In genomic region chr17:45241315-45242011, GRCh38 we compare ENCODE assay signal across 10 cellular contexts. TPM values are rescaled to one million over a fixed set of nuclear protein-coding genes. Genes with fewer than 3 reads are reported as not detected.
A peak's percentile ranks its signal among the peaks of the same experiment; 100 is the strongest.
DNase-seq lines count a peak whose midpoint lies in the region; ATAC-seq, FAIRE-seq and TF ChIP-seq lines count a peak whose summit lies in the region.
"Had no signal": no experiment of that assay in that cellular context is flagged by ENCODE, and none has a peak within 500 bp of the region (broad histone marks: within the 10 kb centered on the region; RNA-seq: fewer than 3 reads in every experiment).

No MANE protein-coding gene starts in this region.

- no peaks in the 10 kb centered on the region for H3K27me3 ChIP-seq in GM12878 (replicated peaks in 1 of 2; ENCODE audit: control insufficient read depth in 2 of 2, insufficient read depth in 2 of 2, low read length in 1 of 2)
- H3K27me3 ChIP-seq in stomach smooth muscle (ENCODE audit: control insufficient read depth in 1 of 2, insufficient read depth in 2 of 2, low read length in 2 of 2), result peaks cover 20 to 29% of the 10 kb centered on the region in 2 donors

- TF ChIP-seq RAD21 in GM12878 (IDR thresholded peaks at IDR 0.05; ENCODE audit: insufficient read depth, low read depth, low read length), result no peak

- TF ChIP-seq POLR2A in GM12878 (IDR thresholded peaks at IDR 0.05; ENCODE audit: low read depth, low read length), result peak; percentile 53

- peak; percentile 40 for DNase-seq in DMS 273 (lab: John Stamatoyannopoulos, UW; ENCODE audit: unreplicated experiment)
- no peak for DNase-seq in DMS 273 treated with DMSO at 0.1 percent for 48 hours (lab: John Stamatoyannopoulos, UW)
- DNase-seq in GM12878 (ENCODE audit: low read depth, low spot score), result no peak
- DNase-seq in iPS-NIHi11 (ENCODE audit: low spot score), result peak; percentile 72
- DNase-seq in NAMALWA (ENCODE audit: low spot score), result no peak
- DNase-seq: 8988T, amniotic stem cell had no signal

- H4K20me1 ChIP-seq in GM12878 (ENCODE audit: control insufficient read depth, insufficient read depth), result no peaks in the 10 kb centered on the region

- no peak overlapping the region for H3K4me2 ChIP-seq in GM12878 (ENCODE audit: control insufficient read depth, insufficient read depth)

- peaks cover under 1% of the 10 kb centered on the region for H3K4me1 ChIP-seq in GM12878 (ENCODE audit: control insufficient read depth, insufficient read depth, low read length)
- H3K4me1 ChIP-seq in stomach smooth muscle (ENCODE audit: control insufficient read depth, insufficient read depth, low read length), result peaks cover 15% of the 10 kb centered on the region

- H3K36me3 ChIP-seq in GM12878 (ENCODE audit: control insufficient read depth in 2 of 2, insufficient read depth in 2 of 2, low read length in 1 of 2) (peaks cover 29 to 58% of the 10 kb centered on the region in 2 experiments), stomach smooth muscle (ENCODE audit: control insufficient read depth in 2 of 2, insufficient read depth in 2 of 2, low read length in 2 of 2) (peaks cover 0 to 2% of the 10 kb centered on the region in 2 donors)

- H3K9ac ChIP-seq in GM12878 (ENCODE audit: control insufficient read depth, insufficient read depth, low read length) (no peak overlapping the region), stomach smooth muscle (ENCODE audit: low read length in 2 of 2) (peak overlapping the region; percentile 13 to 15)

- no peak for FAIRE-seq in GM12878 (lab: Jason Lieb, UNC)

- intact Hi-C loops in GM12878 (cut with micrococcal nuclease; ENCODE audit: unreplicated experiment), result no loop called here

- RAD21 ChIA-PET in GM12878 (lab: Charles Lee; ENCODE audit: unreplicated experiment), result interaction anchor here (0.6 kb wide), 1 partner anchor 909 kb away, joined by 3 read pairs; no protein-coding TSS in a partner anchor

- CTCF ChIA-PET in GM12878 (lab: Yijun Ruan, JAX), result interaction anchor here (1.5 kb wide), 1 partner anchor 12 kb away, joined by 4 read pairs; no protein-coding TSS in a partner anchor

- H3K9me3 ChIP-seq in GM12878 (replicated peaks; ENCODE audit: control insufficient read depth, insufficient read depth, low read length) (no peaks in the 10 kb centered on the region), stomach smooth muscle (ENCODE audit: control insufficient read depth in 2 of 2, low read length in 2 of 2) (no peaks in the 10 kb centered on the region)

- WGBS in GM12878 (ENCODE audit: insufficient coverage, insufficient replicate concordance, low lambda C conversion rate, missing lambda C conversion rate), result 94% methylated on average over 29 of the region's 60 CpGs

- no peak overlapping the region for H2AFZ ChIP-seq in GM12878 (ENCODE audit: control insufficient read depth, low read depth, low read length)

- no peak for TF ChIP-seq EP300 in GM12878 (IDR thresholded peaks at IDR 0.05; ENCODE audit: borderline replicate concordance in 1 of 2, control insufficient read depth in 1 of 2, low read depth in 2 of 2, low read length in 2 of 2)

- no TSS peak for BruUV-seq in GM12878 (replicated peaks; lab: Mats Ljungman, UMichigan)

- in situ Hi-C loops in GM12878 (cut with MboI), result no loop called here

- POLR2A ChIA-PET in GM12878 (lab: Charles Lee), result no interaction called here

- SMC1A ChIA-PET in GM12878 (lab: Charles Lee; ENCODE audit: uncharacterized antibody, unreplicated experiment), result no interaction called here

- no peak overlapping the region for H3K4me3 ChIP-seq in GM12878
- peak overlapping the region in 1 of 2 donors; percentile 54 for H3K4me3 ChIP-seq in stomach smooth muscle (ENCODE audit: low read length in 2 of 2)

- no peak for ATAC-seq in GM12878
- no peak for ATAC-seq in GM18520 (IDR thresholded peaks at IDR 0.05; ENCODE audit: unreplicated experiment)
- no peak for ATAC-seq in GM19324 (IDR thresholded peaks at IDR 0.05; ENCODE audit: low FRiP score, unreplicated experiment)

- H3K27ac ChIP-seq in GM12878 (ENCODE audit: control insufficient read depth, insufficient read depth) (no peak overlapping the region), stomach smooth muscle (ENCODE audit: low read length) (no peak overlapping the region)

- TF ChIP-seq CTCF in GM12878 (IDR thresholded peaks at IDR 0.05 in 2 of 3, conservative IDR thresholded peaks at IDR 0.05 in 1 of 3; ENCODE audit: control insufficient read depth in 2 of 3, extremely low read depth in 1 of 3, insufficient read depth in 1 of 3, low read depth in 3 of 3, low read length in 3 of 3), result no peak

- H3K79me2 ChIP-seq in GM12878 (ENCODE audit: control insufficient read depth, insufficient read depth, low read length), result no peaks in the 10 kb centered on the region

TF ChIP-seq in GM12878, 131 proteins besides CTCF, POLR2A, EP300 and RAD21 (continues in another document):
- no peak for TF ChIP-seq YY1 (IDR thresholded peaks at IDR 0.05; ENCODE audit: low read depth, low read length)
- no peak for TF ChIP-seq ZNF207 (IDR thresholded peaks at IDR 0.05; ENCODE audit: borderline replicate concordance)
- TF ChIP-seq EGR1 (IDR thresholded peaks at IDR 0.05; ENCODE audit: borderline replicate concordance in 1 of 2, low read depth in 2 of 2, low read length in 2 of 2), result no peak
- TF ChIP-seq, protein P1, sequence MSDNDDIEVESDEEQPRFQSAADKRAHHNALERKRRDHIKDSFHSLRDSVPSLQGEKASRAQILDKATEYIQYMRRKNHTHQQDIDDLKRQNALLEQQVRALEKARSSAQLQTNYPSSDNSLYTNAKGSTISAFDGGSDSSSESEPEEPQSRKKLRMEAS (IDR thresholded peaks at IDR 0.05; ENCODE audit: low read depth, low read length), result no peak
- no peak for TF ChIP-seq ZNF274 (IDR thresholded peaks at IDR 0.05; ENCODE audit: insufficient read depth, insufficient read length)
- no peak for TF ChIP-seq REST (IDR thresholded peaks at IDR 0.05; ENCODE audit: low read depth, low read length)
- TF ChIP-seq TCF3 (IDR thresholded peaks at IDR 0.05; ENCODE audit: borderline replicate concordance, insufficient read depth, low read depth, low read length), result no peak

RNA-seq across cellular contexts. Expression of gene FMNL1, which starts 19.8 kb away (rescaled TPM):
- 71.5 and 77.3 TPM in 2 replicates for total RNA-seq in GM12878 (2013; cell fraction: nucleolus; rRNA removed)
- 19.2 and 22.6 TPM in 2 replicates for total RNA-seq in GM12878 (2014; rRNA removed)
- 17.0 and 18.5 TPM in 2 replicates for total RNA-seq in GM12878 (2014; rRNA removed; fragmentation: Illumina TruSeq; extraction: Trizol)
- 99.2 and 108 TPM in 2 replicates for total RNA-seq in GM12878 (2021)
- polyA plus RNA-seq in GM12878 (2011; ENCODE audit: low read depth), result 36.3 TPM
- 7.7 and 11.5 TPM in 2 replicates for polyA plus RNA-seq in GM12878 (2011; rRNA removed)
- 15.8 and 17.6 TPM in 2 replicates for polyA plus RNA-seq in GM12878 (2011; cell fraction: cytosol; rRNA removed)
- 109 and 161 TPM in 2 replicates for polyA plus RNA-seq in GM12878 (2011; cell fraction: nucleus; rRNA removed)
- polyA plus RNA-seq in GM12878 (2012), result 75.5 and 83.6 TPM in 2 replicates
- 18.4 and 53.7 TPM in 2 replicates for polyA plus RNA-seq in GM12878 (2014; fragmentation: Illumina TruSeq; extraction: Trizol)
- 1 to 10 TPM; 3.3 to 3.5 TPM for polyA plus RNA-seq in GM12878 (2014; fragmentation: Nextera tagmentation; extraction: Ambion mirVana)
- polyA plus RNA-seq in GM12878 (2014; rRNA removed), result 52.2 and 65.7 TPM in 2 replicates
- polyA plus RNA-seq in GM12878 (2016; fragmentation: Nextera tagmentation; extraction: Ambion mirVana), result 10 to 100 TPM; 11.7 to 20.5 TPM
- 15.3 and 20.4 TPM in 2 replicates for polyA minus RNA-seq in GM12878 (2011; rRNA and poly(A)+ RNA removed)
- polyA minus RNA-seq in GM12878 (2011; cell fraction: cytosol; rRNA and poly(A)+ RNA removed), result 18.3 and 18.7 TPM in 2 replicates
- polyA minus RNA-seq in GM12878 (2011; cell fraction: nucleus; rRNA and poly(A)+ RNA removed), result 21.4 and 41.3 TPM in 2 replicates

RNA-seq across cellular contexts. Expression of gene SPATA32, which starts 20.4 kb away (rescaled TPM):
- total RNA-seq in GM12878 (2013; cell fraction: nucleolus; rRNA removed), result 0.24 TPM in 1 of 2 replicates, not detected in the other
- total RNA-seq in GM12878 (2014; rRNA removed) (0.11 TPM in 1 of 2 replicates, not detected in the other), GM12878 (2014; rRNA removed; fragmentation: Illumina TruSeq; extraction: Trizol) (not detected in 2 replicates), GM12878 (2021) (0.13 and 0.21 TPM in 2 replicates)
- polyA plus RNA-seq in GM12878 (2011; ENCODE audit: low read depth), result 0.24 TPM
- polyA plus RNA-seq in GM12878 (2011; rRNA removed) (0.03 TPM in 1 of 2 replicates, not detected in the other), GM12878 (2014; fragmentation: Illumina TruSeq; extraction: Trizol) (not detected in 2 replicates), GM12878 (2014; fragmentation: Nextera tagmentation; extraction: Ambion mirVana) (under 1 TPM; 0.11 to 0.13 TPM), GM12878 (2014; rRNA removed) (0.06 TPM in 1 of 2 replicates, not detected in the other), GM12878 (2016; fragmentation: Nextera tagmentation; extraction: Ambion mirVana) (under 1 TPM in 1 of 2 experiments, not detected in 1; 0.35 TPM)
- polyA plus RNA-seq in GM12878 (2011; cell fraction: cytosol; rRNA removed), result not detected in 2 replicates
- 0.06 and 0.10 TPM in 2 replicates for polyA plus RNA-seq in GM12878 (2011; cell fraction: nucleus; rRNA removed)
- polyA plus RNA-seq in GM12878 (2012), result 0.29 and 0.32 TPM in 2 replicates
- polyA minus RNA-seq in GM12878 (2011; rRNA and poly(A)+ RNA removed), result not detected in 2 replicates
- polyA minus RNA-seq in GM12878 (2011; cell fraction: cytosol; rRNA and poly(A)+ RNA removed), result not detected in 2 replicates
- not detected in 2 replicates for polyA minus RNA-seq in GM12878 (2011; cell fraction: nucleus; rRNA and poly(A)+ RNA removed)

Comparison
In these comparisons a context has a peak if more than half of its experiments do, and no peak if none do; other contexts are left out.
1. DNase-seq: peak in DMS 273 (single experiment) and iPS-NIHi11 (single experiment); none in DMS 273 treated with DMSO at 0.1 percent for 48 hours (single experiment), GM12878 (single experiment) and NAMALWA (single experiment).